ENCODE assay signal across 1 cellular context in the genomic region with DNA sequence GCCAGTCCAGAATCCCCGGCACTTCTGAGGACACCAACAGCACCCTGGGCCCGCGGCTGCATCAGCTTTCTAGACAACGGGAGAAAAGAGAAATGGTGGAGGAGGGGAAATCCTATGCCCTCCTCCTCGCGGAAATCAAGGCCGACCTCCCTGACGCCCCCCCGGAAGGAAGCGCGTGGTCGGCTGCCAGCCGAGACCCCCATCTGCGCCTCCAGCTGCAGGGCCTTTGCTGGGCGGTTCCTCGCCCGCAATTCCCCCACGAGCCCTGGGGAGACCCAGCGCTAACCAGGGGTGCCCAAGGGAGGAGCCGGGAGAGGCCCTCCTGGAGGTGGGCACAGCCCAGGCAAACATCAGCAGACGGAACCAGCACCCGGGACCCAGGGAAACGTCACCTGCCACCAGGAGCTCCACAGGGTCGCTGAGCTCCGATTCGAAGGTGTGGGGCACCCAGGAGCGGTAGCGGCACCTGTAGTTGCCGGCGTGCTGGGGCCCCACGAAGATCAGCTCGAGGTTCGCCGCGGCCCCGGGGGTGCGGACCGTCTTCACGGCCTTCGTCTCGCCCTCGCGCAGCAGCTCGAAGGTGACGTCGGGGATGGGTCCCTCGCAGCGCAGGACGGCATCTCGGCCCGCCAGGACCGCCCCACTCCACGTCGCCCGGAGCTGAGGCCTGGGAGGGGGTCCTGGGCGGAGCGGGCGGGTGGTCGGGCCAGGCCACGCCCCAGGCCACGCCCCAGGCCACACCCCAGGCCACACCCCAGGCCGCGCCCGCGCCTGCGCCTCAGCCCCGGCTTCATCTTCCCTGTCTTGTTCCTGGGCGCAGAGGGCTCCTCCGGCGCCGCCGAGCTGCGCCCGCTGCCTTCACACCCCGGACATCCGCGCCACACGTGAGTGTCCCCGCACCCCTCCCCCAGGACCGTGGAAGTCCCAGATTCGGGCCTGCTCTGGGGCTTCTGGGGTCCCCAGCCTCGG.
TF ChIP-seq lines count a peak whose summit lies in the region.

No MANE protein-coding gene starts in this region.

TF ChIP-seq in SK-N-SH, 30 proteins besides CTCF, POLR2A, EP300 and RAD21:
- TF ChIP-seq, protein P1, sequence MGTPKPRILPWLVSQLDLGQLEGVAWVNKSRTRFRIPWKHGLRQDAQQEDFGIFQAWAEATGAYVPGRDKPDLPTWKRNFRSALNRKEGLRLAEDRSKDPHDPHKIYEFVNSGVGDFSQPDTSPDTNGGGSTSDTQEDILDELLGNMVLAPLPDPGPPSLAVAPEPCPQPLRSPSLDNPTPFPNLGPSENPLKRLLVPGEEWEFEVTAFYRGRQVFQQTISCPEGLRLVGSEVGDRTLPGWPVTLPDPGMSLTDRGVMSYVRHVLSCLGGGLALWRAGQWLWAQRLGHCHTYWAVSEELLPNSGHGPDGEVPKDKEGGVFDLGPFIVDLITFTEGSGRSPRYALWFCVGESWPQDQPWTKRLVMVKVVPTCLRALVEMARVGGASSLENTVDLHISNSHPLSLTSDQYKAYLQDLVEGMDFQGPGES (IDR thresholded peaks at IDR 0.05; ENCODE audit: low read depth, low read length) = no peak
- TF ChIP-seq, protein P2, sequence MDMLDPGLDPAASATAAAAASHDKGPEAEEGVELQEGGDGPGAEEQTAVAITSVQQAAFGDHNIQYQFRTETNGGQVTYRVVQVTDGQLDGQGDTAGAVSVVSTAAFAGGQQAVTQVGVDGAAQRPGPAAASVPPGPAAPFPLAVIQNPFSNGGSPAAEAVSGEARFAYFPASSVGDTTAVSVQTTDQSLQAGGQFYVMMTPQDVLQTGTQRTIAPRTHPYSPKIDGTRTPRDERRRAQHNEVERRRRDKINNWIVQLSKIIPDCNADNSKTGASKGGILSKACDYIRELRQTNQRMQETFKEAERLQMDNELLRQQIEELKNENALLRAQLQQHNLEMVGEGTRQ (IDR thresholded peaks at IDR 0.05; ENCODE audit: borderline replicate concordance, low read depth, low read length) = no peak
- TF ChIP-seq YY1 (IDR thresholded peaks at IDR 0.05; ENCODE audit: low read depth) = no peak
- TF ChIP-seq, protein P3, sequence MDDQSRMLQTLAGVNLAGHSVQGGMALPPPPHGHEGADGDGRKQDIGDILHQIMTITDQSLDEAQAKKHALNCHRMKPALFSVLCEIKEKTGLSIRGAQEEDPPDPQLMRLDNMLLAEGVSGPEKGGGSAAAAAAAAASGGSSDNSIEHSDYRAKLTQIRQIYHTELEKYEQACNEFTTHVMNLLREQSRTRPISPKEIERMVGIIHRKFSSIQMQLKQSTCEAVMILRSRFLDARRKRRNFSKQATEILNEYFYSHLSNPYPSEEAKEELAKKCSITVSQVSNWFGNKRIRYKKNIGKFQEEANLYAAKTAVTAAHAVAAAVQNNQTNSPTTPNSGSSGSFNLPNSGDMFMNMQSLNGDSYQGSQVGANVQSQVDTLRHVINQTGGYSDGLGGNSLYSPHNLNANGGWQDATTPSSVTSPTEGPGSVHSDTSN (IDR thresholded peaks at IDR 0.05) = no peak
- peak; percentile 76 for TF ChIP-seq NRF1 (IDR thresholded peaks at IDR 0.05; ENCODE audit: low read depth, low read length)
- TF ChIP-seq, protein P4, sequence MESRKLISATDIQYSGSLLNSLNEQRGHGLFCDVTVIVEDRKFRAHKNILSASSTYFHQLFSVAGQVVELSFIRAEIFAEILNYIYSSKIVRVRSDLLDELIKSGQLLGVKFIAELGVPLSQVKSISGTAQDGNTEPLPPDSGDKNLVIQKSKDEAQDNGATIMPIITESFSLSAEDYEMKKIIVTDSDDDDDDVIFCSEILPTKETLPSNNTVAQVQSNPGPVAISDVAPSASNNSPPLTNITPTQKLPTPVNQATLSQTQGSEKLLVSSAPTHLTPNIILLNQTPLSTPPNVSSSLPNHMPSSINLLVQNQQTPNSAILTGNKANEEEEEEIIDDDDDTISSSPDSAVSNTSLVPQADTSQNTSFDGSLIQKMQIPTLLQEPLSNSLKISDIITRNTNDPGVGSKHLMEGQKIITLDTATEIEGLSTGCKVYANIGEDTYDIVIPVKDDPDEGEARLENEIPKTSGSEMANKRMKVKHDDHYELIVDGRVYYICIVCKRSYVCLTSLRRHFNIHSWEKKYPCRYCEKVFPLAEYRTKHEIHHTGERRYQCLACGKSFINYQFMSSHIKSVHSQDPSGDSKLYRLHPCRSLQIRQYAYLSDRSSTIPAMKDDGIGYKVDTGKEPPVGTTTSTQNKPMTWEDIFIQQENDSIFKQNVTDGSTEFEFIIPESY (IDR thresholded peaks at IDR 0.05; ENCODE audit: borderline replicate concordance, low read depth) = no peak
- TF ChIP-seq CHD2 (IDR thresholded peaks at IDR 0.05; ENCODE audit: low read length, partially characterized antibody) = peak; percentile 26
- TF ChIP-seq POLR2AphosphoS5 (IDR thresholded peaks at IDR 0.05; ENCODE audit: low read depth, low read length) = peak; percentile 86; the same call in 1 of the 2 replicates
- TF ChIP-seq TCF12 (IDR thresholded peaks at IDR 0.05) = no peak
- no peak for TF ChIP-seq RXRA (IDR thresholded peaks at IDR 0.05; ENCODE audit: borderline replicate concordance, low read depth)
- TF ChIP-seq ELF1 (IDR thresholded peaks at IDR 0.05) = no peak
- peak; percentile 78; the same call in 1 of the 2 replicates for TF ChIP-seq MXI1 (IDR thresholded peaks at IDR 0.05; ENCODE audit: low read depth, low read length)
- no peak for TF ChIP-seq MEF2A (IDR thresholded peaks at IDR 0.05; ENCODE audit: borderline replicate concordance, low read depth)
- no peak for TF ChIP-seq TEAD4 (IDR thresholded peaks at IDR 0.05; ENCODE audit: borderline replicate concordance, insufficient read depth)
- no peak for TF ChIP-seq NFIC (IDR thresholded peaks at IDR 0.05; ENCODE audit: borderline replicate concordance)
- TF ChIP-seq FOXM1 (IDR thresholded peaks at IDR 0.05; ENCODE audit: low read depth) = no peak
- TF ChIP-seq GATA2 (CRISPR knock-in tag; IDR thresholded peaks at IDR 0.05) = no peak
- TF ChIP-seq EZH2phosphoT487 (IDR thresholded peaks at IDR 0.05; ENCODE audit: borderline replicate concordance, low read depth) = no peak
- TF ChIP-seq, protein P5, sequence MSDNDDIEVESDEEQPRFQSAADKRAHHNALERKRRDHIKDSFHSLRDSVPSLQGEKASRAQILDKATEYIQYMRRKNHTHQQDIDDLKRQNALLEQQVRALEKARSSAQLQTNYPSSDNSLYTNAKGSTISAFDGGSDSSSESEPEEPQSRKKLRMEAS (IDR thresholded peaks at IDR 0.05; ENCODE audit: low read depth) = peak; percentile 71; the same call in 1 of the 2 replicates
- no peak for TF ChIP-seq SMC3 (IDR thresholded peaks at IDR 0.05; ENCODE audit: low read depth, low read length)
- TF ChIP-seq JUND (IDR thresholded peaks at IDR 0.05) = no peak
- TF ChIP-seq SIN3A (IDR thresholded peaks at IDR 0.05; ENCODE audit: borderline replicate concordance, low read depth, low read length) = peak; percentile 36; the same call in 1 of the 2 replicates
- peak; percentile 64 for TF ChIP-seq TAF1 (IDR thresholded peaks at IDR 0.05; ENCODE audit: borderline replicate concordance, low read depth, low read length)
- TF ChIP-seq, protein P6, sequence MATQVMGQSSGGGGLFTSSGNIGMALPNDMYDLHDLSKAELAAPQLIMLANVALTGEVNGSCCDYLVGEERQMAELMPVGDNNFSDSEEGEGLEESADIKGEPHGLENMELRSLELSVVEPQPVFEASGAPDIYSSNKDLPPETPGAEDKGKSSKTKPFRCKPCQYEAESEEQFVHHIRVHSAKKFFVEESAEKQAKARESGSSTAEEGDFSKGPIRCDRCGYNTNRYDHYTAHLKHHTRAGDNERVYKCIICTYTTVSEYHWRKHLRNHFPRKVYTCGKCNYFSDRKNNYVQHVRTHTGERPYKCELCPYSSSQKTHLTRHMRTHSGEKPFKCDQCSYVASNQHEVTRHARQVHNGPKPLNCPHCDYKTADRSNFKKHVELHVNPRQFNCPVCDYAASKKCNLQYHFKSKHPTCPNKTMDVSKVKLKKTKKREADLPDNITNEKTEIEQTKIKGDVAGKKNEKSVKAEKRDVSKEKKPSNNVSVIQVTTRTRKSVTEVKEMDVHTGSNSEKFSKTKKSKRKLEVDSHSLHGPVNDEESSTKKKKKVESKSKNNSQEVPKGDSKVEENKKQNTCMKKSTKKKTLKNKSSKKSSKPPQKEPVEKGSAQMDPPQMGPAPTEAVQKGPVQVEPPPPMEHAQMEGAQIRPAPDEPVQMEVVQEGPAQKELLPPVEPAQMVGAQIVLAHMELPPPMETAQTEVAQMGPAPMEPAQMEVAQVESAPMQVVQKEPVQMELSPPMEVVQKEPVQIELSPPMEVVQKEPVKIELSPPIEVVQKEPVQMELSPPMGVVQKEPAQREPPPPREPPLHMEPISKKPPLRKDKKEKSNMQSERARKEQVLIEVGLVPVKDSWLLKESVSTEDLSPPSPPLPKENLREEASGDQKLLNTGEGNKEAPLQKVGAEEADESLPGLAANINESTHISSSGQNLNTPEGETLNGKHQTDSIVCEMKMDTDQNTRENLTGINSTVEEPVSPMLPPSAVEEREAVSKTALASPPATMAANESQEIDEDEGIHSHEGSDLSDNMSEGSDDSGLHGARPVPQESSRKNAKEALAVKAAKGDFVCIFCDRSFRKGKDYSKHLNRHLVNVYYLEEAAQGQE (IDR thresholded peaks at IDR 0.05; ENCODE audit: low read depth, low read length) = no peak
- no peak for TF ChIP-seq RFX5 (IDR thresholded peaks at IDR 0.05; ENCODE audit: low read length)
TF ChIP-seq in SK-N-SH: peak in this region for 7.
